ENCODE assay signal across 16 cellular contexts in the genomic region with DNA sequence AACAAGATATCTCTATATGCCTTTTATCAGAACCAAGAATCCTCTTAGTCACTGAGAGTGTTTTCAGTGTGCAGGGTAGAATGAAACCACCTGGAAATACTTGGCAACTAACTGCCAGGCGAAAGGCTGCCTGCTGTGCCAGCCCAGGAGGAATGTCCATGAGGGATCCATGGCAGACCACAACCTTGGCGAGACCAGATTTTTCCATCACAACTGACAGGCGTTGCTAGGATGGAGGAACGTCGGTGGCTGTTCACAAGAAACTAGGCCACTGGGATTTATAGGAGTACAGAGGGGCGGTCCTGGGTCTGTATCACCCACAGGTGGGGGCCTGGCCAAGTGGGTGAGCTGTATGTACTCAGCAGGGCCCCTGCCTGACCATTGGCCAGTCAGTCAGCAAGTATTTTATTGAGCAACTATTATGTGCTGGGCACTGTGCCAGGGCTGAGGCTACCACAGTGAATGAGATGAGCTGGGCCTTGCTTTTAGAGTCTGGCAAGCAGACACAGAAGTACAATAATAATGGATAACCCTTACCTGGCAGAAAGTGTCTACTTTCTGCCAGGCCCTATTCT.
"Had no signal": no experiment of that assay in that cellular context is flagged by ENCODE, and none has a peak within 500 bp of the region (broad histone marks: within the 10 kb centered on the region; RNA-seq: fewer than 3 reads in every experiment).

No MANE protein-coding gene starts in this region.

- ATAC-seq: activated CD8-positive, alpha-beta T cell treated with anti-CD3 and anti-CD28 coated beads, Interleukin-2, amount 10 ng/mL, durations not matched to agents 7 days and 5 days; activated naive CD8-positive, alpha-beta T cell treated with anti-CD3 and anti-CD28 coated beads, Interleukin-2, amount 50 U/mL, for 24 hours; naive thymus-derived CD8-positive, alpha-beta T cell; sciatic nerve; stimulated activated naive CD8-positive, alpha-beta T cell treated with anti-CD3 and anti-CD28 coated beads, Interleukin-15, Interleukin-2, amounts not matched to agents 100 U/mL and 50 U/mL, for 24 hours; T-cell had no signal

- H3K4me3 ChIP-seq: mucosa of descending colon, psoas muscle, suprapubic skin, upper lobe of left lung had no signal

- H3K36me3 ChIP-seq: suprapubic skin, upper lobe of left lung, WERI-Rb-1 had no signal

- DNase-seq: activated CD4-positive, alpha-beta T cell treated with anti-CD3 and anti-CD28 coated beads for 4 hours; activated CD8-positive, alpha-beta memory T cell treated with anti-CD3 and anti-CD28 coated beads, Interleukin-2, amount 50 U/mL, for 48 hours; activated CD8-positive, alpha-beta T cell treated with anti-CD3 and anti-CD28 coated beads, Interleukin-2, amount 10 ng/mL, durations not matched to agents 7 days and 5 days; activated naive CD8-positive, alpha-beta T cell treated with anti-CD3 and anti-CD28 coated beads, Interleukin-2, amount 50 U/mL, for 24 hours; effector memory CD4-positive, alpha-beta T cell; mucosa of descending colon; naive thymus-derived CD8-positive, alpha-beta T cell; psoas muscle; stimulated activated CD4-positive, alpha-beta T cell treated with anti-CD3 and anti-CD28 coated beads, Interleukin-12 subunit alpha, Interleukin-12 subunit beta, amount 100 ng/mL, for 4 hours; stimulated activated naive CD8-positive, alpha-beta T cell treated with anti-CD3 and anti-CD28 coated beads, Interleukin-15, Interleukin-2, amounts not matched to agents 100 U/mL and 50 U/mL, for 24 hours; T-cell; WERI-Rb-1 had no signal

- H3K9me3 ChIP-seq: mucosa of descending colon, psoas muscle, suprapubic skin, upper lobe of left lung had no signal

- H3K4me1 ChIP-seq: psoas muscle, suprapubic skin, upper lobe of left lung had no signal

- H3K27ac ChIP-seq: epithelial cell of prostate, psoas muscle, suprapubic skin, upper lobe of left lung, WERI-Rb-1 had no signal

- H3K27me3 ChIP-seq: upper lobe of left lung had no signal
